Comparison of ENCODE assay signal across 19 cellular contexts in the genomic region with DNA sequence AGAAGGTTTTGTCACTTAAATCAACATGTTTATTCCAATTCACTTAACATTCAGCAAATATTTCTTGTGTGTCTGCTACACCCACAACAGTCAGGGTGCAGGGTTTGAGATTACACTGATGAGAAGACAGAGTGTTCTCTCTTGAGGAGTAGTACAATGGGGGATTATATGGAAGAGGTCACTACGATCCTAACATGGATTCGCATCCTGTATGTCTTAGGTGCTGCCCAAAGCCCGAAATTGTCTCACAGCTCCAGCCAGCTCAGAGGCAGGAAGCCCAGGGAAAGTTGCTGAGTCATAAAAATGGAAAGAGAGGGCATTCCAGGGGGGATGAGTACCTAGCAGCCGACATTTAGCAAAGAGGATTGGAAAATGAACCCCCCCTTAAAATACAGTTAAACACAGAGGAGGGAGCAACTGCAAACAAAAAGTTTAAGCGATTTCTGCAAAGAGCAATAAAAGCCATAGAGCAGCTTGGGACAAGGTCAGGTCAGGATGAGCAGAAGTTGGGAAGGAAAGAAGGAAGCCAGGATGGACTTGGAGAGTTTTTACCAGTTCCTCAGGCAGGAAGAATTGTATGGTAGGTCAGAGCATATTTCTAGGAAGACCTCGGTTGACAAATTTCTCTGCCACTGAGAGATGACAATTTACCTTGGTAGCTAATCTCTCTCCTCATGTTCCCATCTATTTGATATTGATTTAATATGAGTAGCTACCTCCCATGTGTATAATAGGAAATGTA. TPM values are rescaled to one million over a fixed set of nuclear protein-coding genes. Genes with fewer than 3 reads are reported as not detected.
DNase-seq lines count a peak whose midpoint lies in the region; ATAC-seq and TF ChIP-seq lines count a peak whose summit lies in the region.
"Had no signal": no experiment of that assay in that cellular context is flagged by ENCODE, and none has a peak within 500 bp of the region (broad histone marks: within the 10 kb centered on the region; RNA-seq: fewer than 3 reads in every experiment).

No MANE protein-coding gene starts in this region.

- H3K27ac Mint-ChIP-seq in CD8-positive, alpha-beta memory T cell: no peak overlapping the region
- H3K27ac Mint-ChIP-seq in endothelial cell (ENCODE audit: unreplicated experiment): no peak overlapping the region
- H3K27ac Mint-ChIP-seq: CD4-positive, alpha-beta T cell had no signal

- H3K9me3 Mint-ChIP-seq in CD8-positive, alpha-beta memory T cell: no peaks in the 10 kb centered on the region
- H3K9me3 Mint-ChIP-seq in endothelial cell (ENCODE audit: unreplicated experiment): no peaks in the 10 kb centered on the region
- H3K9me3 Mint-ChIP-seq: CD4-positive, alpha-beta T cell had no signal

- H3K9me3 ChIP-seq in BLaER1 (no peaks in the 10 kb centered on the region), osteoblast (ENCODE audit: low read depth, low read length) (no peaks in the 10 kb centered on the region)
- no peaks in the 10 kb centered on the region for H3K9me3 ChIP-seq in CD8-positive, alpha-beta memory T cell (ENCODE audit: low read length)

- no peaks in the 10 kb centered on the region for H3K36me3 Mint-ChIP-seq in CD8-positive, alpha-beta memory T cell
- no peaks in the 10 kb centered on the region for H3K36me3 Mint-ChIP-seq in endothelial cell (ENCODE audit: low read depth, unreplicated experiment)

- H3K4me2 ChIP-seq in BLaER1 (peak overlapping the region; percentile 88), osteoblast (ENCODE audit: insufficient read depth, low read length) (no peak overlapping the region)

- H3K4me1 ChIP-seq in BLaER1 (peaks cover 100% of the 10 kb centered on the region), osteoblast (ENCODE audit: insufficient read depth, low read length) (no peaks in the 10 kb centered on the region)
- H3K4me1 ChIP-seq in CD8-positive, alpha-beta memory T cell (ENCODE audit: insufficient read depth, low read length): no peaks in the 10 kb centered on the region

- ATAC-seq in HG03342 (IDR thresholded peaks at IDR 0.05; ENCODE audit: unreplicated experiment) (no peak), GM21529 (IDR thresholded peaks at IDR 0.05; ENCODE audit: unreplicated experiment) (no peak)
- ATAC-seq: HCT116 had no signal

- TF ChIP-seq CTCF in osteoblast (IDR thresholded peaks at IDR 0.05; ENCODE audit: extremely low read depth, low read depth, low read length): no peak
- TF ChIP-seq CTCF in endothelial cell (IDR thresholded peaks at IDR 0.05; ENCODE audit: unreplicated experiment): no peak

- H3K4me3 ChIP-seq in BLaER1: no peak overlapping the region
- H3K4me3 ChIP-seq in H7 (ENCODE audit: insufficient read depth, low read depth, low read length): no peak overlapping the region
- no peak overlapping the region for H3K4me3 ChIP-seq in osteoblast (ENCODE audit: insufficient read depth, low read length)
- H3K4me3 ChIP-seq in CD8-positive, alpha-beta memory T cell (ENCODE audit: low read length): no peak overlapping the region

- no peaks in the 10 kb centered on the region for H3K27me3 Mint-ChIP-seq in CD8-positive, alpha-beta memory T cell
- H3K27me3 Mint-ChIP-seq in endothelial cell (ENCODE audit: unreplicated experiment): peaks cover 6% of the 10 kb centered on the region
- H3K27me3 Mint-ChIP-seq: CD4-positive, alpha-beta T cell had no signal

- H3K27ac ChIP-seq in BLaER1 (peak overlapping the region; percentile 98), osteoblast (ENCODE audit: low read depth, low read length) (no peak overlapping the region)
- no peak overlapping the region for H3K27ac ChIP-seq in CD8-positive, alpha-beta memory T cell (ENCODE audit: low read depth, low read length)

- H2AFZ ChIP-seq in osteoblast (ENCODE audit: low read length): no peak overlapping the region

- peak; percentile 50 for DNase-seq in H7
- DNase-seq in SK-MEL-5 (ENCODE audit: low read depth, low spot score): peak; percentile 63
- peak; percentile 87 for DNase-seq in osteoblast (ENCODE audit: insufficient read length, low spot score, missing footprints)
- DNase-seq in CD8-positive, alpha-beta memory T cell: no peak
- no peak for DNase-seq in endothelial cell (ENCODE audit: low spot score)
- DNase-seq: CD4-positive, alpha-beta T cell; DMS 273 treated with DMSO at 0.1 percent for 48 hours; EL; IMR-90; NCI-H1048; NCI-H146; NCI-H2107; NCI-H345; SHP77 treated with DMSO at 0.1 percent for 48 hours had no signal

- H3K4me1 Mint-ChIP-seq in CD8-positive, alpha-beta memory T cell: peaks cover 0 to 7% (median 0%) of the 10 kb centered on the region in 3 donors
- H3K4me1 Mint-ChIP-seq in endothelial cell (ENCODE audit: unreplicated experiment): no peaks in the 10 kb centered on the region

- H3K36me3 ChIP-seq in BLaER1: no peaks in the 10 kb centered on the region
- H3K36me3 ChIP-seq in H7 (replicated peaks; ENCODE audit: control insufficient read depth, insufficient read depth, low read length): no peaks in the 10 kb centered on the region
- H3K36me3 ChIP-seq in osteoblast (ENCODE audit: insufficient read depth, low read length): no peaks in the 10 kb centered on the region
- H3K36me3 ChIP-seq in CD8-positive, alpha-beta memory T cell (ENCODE audit: insufficient read depth, low read length): no peaks in the 10 kb centered on the region

- peak overlapping the region; percentile 87; the same call in 1 of the 2 replicates for H3K9ac ChIP-seq in BLaER1

- POLR2A ChIA-PET in CD8-positive, alpha-beta memory T cell (lab: Charles Lee): no interaction called here

- no peaks in the 10 kb centered on the region for H3K79me2 ChIP-seq in osteoblast (ENCODE audit: insufficient read depth, low read length)

- no peaks in the 10 kb centered on the region for H4K20me1 ChIP-seq in BLaER1
- no peaks in the 10 kb centered on the region for H4K20me1 ChIP-seq in osteoblast (ENCODE audit: insufficient read depth, low read length)

- no peak overlapping the region for H3K4me3 Mint-ChIP-seq in CD8-positive, alpha-beta memory T cell
- no peak overlapping the region for H3K4me3 Mint-ChIP-seq in endothelial cell (ENCODE audit: unreplicated experiment)
- H3K4me3 Mint-ChIP-seq: CD4-positive, alpha-beta T cell had no signal

- in situ Hi-C loops in SK-MEL-5 (cut with HindIII; ENCODE audit: low pct_unique_long_range_greater_than_20kb, low sequenced_read_pairs): loop anchor here (10.0 kb wide), 1 partner anchor 72 kb away; no protein-coding TSS in a partner anchor

- H3K27me3 ChIP-seq in BLaER1: no peaks in the 10 kb centered on the region
- peaks cover 2% of the 10 kb centered on the region; the same call in 1 of the 2 replicates for H3K27me3 ChIP-seq in H7 (ENCODE audit: control insufficient read depth, insufficient read depth, low read length)
- no peaks in the 10 kb centered on the region for H3K27me3 ChIP-seq in osteoblast (ENCODE audit: insufficient read depth, low read length)
- no peaks in the 10 kb centered on the region for H3K27me3 ChIP-seq in CD8-positive, alpha-beta memory T cell (ENCODE audit: insufficient read depth, low read length, poor library complexity, severe bottlenecking)

- CTCF ChIA-PET in CD8-positive, alpha-beta memory T cell (lab: Charles Lee): no interaction called here

RNA-seq across cellular contexts. Expression of a gene that starts 49.5 kb away (rescaled TPM):
- total RNA-seq in H7 (2014; rRNA removed; shearing (Covaris generic)): not detected in 2 replicates
- total RNA-seq in SK-MEL-5 (2014; rRNA removed; shearing (Covaris generic)): not detected in 2 replicates
- not detected in 2 replicates for polyA plus RNA-seq in SK-MEL-5 (2015; cell fraction: cytosol; rRNA removed)
- not detected in 2 replicates for polyA plus RNA-seq in SK-MEL-5 (2015; cell fraction: nucleus; rRNA removed)
- total RNA-seq in osteoblast: not detected in 2 replicates
- not detected for total RNA-seq in CD8-positive, alpha-beta memory T cell
- polyA plus RNA-seq in CD8-positive, alpha-beta memory T cell: not detected
- not detected for total RNA-seq in endothelial cell (ENCODE audit: unreplicated experiment)
- total RNA-seq: CD4-positive, alpha-beta T cell; HT-29; IMR-90 had no signal
- polyA plus RNA-seq: IMR-90 had no signal

Comparison
In these comparisons a context has a peak if more than half of its experiments do, and no peak if none do; other contexts are left out.
1. DNase-seq: peak in H7 (single experiment), SK-MEL-5 (single experiment) and osteoblast (single experiment); none in CD8-positive, alpha-beta memory T cell (0 of 5) and endothelial cell (single experiment).